In the genomic region with DNA sequence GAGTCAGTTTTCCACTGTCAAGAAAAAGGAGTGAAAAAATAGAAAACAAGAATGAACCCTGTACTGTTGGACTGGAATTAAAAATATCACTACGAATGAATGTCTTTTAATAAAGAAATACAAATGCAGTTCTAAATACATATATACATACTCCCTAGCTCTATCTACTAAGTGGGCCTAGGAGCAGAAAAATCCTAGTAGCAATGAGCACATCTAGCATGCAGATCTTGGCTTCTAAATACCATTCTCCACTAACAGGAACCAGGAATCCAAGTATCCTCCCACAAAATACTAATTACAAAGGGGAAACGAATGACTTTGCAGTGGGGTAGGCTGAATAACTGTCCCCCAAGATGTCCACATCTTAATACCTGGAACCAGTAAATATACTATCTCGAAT, we compare ENCODE assay signal across 2 cellular contexts.
TF ChIP-seq lines count a peak whose summit lies in the region.

No MANE protein-coding gene starts in this region.

TF ChIP-seq in HepG2, 621 proteins besides CTCF, POLR2A, EP300 and RAD21:
- TF ChIP-seq ZSCAN21 (CRISPR knock-in tag; IDR thresholded peaks at IDR 0.05; ENCODE audit: borderline replicate concordance), result no peak
- no peak for TF ChIP-seq SPEN (CRISPR knock-in tag; IDR thresholded peaks at IDR 0.05; ENCODE audit: low read depth)
- no peak for TF ChIP-seq ZMYM3 (CRISPR knock-in tag; IDR thresholded peaks at IDR 0.05)
- TF ChIP-seq REL (CRISPR knock-in tag; conservative IDR thresholded peaks at IDR 0.05), result no peak
- TF ChIP-seq HHEX (CRISPR knock-in tag; IDR thresholded peaks at IDR 0.05), result no peak
- no peak for TF ChIP-seq ZNF577 (CRISPR knock-in tag; IDR thresholded peaks at IDR 0.05; ENCODE audit: borderline replicate concordance, low read depth)
- TF ChIP-seq, protein P1, sequence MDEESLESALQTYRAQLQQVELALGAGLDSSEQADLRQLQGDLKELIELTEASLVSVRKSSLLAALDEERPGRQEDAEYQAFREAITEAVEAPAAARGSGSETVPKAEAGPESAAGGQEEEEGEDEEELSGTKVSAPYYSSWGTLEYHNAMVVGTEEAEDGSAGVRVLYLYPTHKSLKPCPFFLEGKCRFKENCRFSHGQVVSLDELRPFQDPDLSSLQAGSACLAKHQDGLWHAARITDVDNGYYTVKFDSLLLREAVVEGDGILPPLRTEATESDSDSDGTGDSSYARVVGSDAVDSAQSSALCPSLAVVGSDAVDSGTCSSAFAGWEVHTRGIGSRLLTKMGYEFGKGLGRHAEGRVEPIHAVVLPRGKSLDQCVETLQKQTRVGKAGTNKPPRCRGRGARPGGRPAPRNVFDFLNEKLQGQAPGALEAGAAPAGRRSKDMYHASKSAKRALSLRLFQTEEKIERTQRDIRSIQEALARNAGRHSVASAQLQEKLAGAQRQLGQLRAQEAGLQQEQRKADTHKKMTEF (CRISPR knock-in tag; IDR thresholded peaks at IDR 0.05), result no peak
- no peak for TF ChIP-seq NCOA1 (CRISPR knock-in tag; IDR thresholded peaks at IDR 0.05)
- TF ChIP-seq, protein P2, sequence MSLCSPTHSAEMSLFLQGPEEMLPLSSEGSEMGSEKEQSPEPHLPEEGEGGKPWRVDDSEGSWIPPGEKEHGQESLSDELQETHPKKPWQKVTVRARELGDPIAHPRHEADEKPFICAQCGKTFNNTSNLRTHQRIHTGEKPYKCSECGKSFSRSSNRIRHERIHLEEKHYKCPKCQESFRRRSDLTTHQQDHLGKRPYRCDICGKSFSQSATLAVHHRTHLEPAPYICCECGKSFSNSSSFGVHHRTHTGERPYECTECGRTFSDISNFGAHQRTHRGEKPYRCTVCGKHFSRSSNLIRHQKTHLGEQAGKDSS (CRISPR knock-in tag; IDR thresholded peaks at IDR 0.05; ENCODE audit: borderline replicate concordance, low read depth), result no peak

TF ChIP-seq in GM23338, 12 proteins besides CTCF, POLR2A, EP300 and RAD21:
- no peak for TF ChIP-seq NANOG (IDR thresholded peaks at IDR 0.05; ENCODE audit: borderline replicate concordance)
- TF ChIP-seq, protein P3, sequence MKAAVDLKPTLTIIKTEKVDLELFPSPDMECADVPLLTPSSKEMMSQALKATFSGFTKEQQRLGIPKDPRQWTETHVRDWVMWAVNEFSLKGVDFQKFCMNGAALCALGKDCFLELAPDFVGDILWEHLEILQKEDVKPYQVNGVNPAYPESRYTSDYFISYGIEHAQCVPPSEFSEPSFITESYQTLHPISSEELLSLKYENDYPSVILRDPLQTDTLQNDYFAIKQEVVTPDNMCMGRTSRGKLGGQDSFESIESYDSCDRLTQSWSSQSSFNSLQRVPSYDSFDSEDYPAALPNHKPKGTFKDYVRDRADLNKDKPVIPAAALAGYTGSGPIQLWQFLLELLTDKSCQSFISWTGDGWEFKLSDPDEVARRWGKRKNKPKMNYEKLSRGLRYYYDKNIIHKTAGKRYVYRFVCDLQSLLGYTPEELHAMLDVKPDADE (IDR thresholded peaks at IDR 0.05), result no peak
- TF ChIP-seq CREB1 (CRISPR knock-in tag; IDR thresholded peaks at IDR 0.05; ENCODE audit: low read depth), result no peak
- TF ChIP-seq, protein P4, sequence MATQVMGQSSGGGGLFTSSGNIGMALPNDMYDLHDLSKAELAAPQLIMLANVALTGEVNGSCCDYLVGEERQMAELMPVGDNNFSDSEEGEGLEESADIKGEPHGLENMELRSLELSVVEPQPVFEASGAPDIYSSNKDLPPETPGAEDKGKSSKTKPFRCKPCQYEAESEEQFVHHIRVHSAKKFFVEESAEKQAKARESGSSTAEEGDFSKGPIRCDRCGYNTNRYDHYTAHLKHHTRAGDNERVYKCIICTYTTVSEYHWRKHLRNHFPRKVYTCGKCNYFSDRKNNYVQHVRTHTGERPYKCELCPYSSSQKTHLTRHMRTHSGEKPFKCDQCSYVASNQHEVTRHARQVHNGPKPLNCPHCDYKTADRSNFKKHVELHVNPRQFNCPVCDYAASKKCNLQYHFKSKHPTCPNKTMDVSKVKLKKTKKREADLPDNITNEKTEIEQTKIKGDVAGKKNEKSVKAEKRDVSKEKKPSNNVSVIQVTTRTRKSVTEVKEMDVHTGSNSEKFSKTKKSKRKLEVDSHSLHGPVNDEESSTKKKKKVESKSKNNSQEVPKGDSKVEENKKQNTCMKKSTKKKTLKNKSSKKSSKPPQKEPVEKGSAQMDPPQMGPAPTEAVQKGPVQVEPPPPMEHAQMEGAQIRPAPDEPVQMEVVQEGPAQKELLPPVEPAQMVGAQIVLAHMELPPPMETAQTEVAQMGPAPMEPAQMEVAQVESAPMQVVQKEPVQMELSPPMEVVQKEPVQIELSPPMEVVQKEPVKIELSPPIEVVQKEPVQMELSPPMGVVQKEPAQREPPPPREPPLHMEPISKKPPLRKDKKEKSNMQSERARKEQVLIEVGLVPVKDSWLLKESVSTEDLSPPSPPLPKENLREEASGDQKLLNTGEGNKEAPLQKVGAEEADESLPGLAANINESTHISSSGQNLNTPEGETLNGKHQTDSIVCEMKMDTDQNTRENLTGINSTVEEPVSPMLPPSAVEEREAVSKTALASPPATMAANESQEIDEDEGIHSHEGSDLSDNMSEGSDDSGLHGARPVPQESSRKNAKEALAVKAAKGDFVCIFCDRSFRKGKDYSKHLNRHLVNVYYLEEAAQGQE (IDR thresholded peaks at IDR 0.05; ENCODE audit: unreplicated experiment), result no peak
- TF ChIP-seq STAT1 (IDR thresholded peaks at IDR 0.05; ENCODE audit: unreplicated experiment), result no peak
- TF ChIP-seq ZNF331 (CRISPR knock-in tag; IDR thresholded peaks at IDR 0.05; ENCODE audit: low read depth), result no peak
- TF ChIP-seq POLR2AphosphoS5 (IDR thresholded peaks at IDR 0.05; ENCODE audit: low read depth), result no peak
